ENCODE assay signal across 1 cellular context in genomic region chr10:83881647-83882046, GRCh38.
TF ChIP-seq lines count a peak whose summit lies in the region.

No MANE protein-coding gene starts in this region.

TF ChIP-seq in WTC11, 78 proteins besides CTCF, POLR2A, EP300 and RAD21 (continued from another document):
- TF ChIP-seq ZNF512 (CRISPR knock-in tag; IDR thresholded peaks at IDR 0.05; ENCODE audit: borderline replicate concordance) = no peak
